In genomic region chr22:19169002-19169946, GRCh38 we compare ENCODE assay signal across 10 cellular contexts. TPM values are rescaled to one million over a fixed set of nuclear protein-coding genes. Genes with fewer than 3 reads are reported as not detected.
DNase-seq lines count a peak whose midpoint lies in the region; ATAC-seq, FAIRE-seq and TF ChIP-seq lines count a peak whose summit lies in the region.
"Had no signal": no experiment of that assay in that cellular context is flagged by ENCODE, and none has a peak within 500 bp of the region (broad histone marks: within the 10 kb centered on the region; RNA-seq: fewer than 3 reads in every experiment).

No MANE protein-coding gene starts in this region.

- no peak overlapping the region for H4K8ac ChIP-seq in neuronal stem cell (ENCODE audit: low read depth, low read length)

- POLR2A ChIA-PET in CD8-positive, alpha-beta memory T cell (lab: Charles Lee), result no interaction called here

- no peak overlapping the region for H3K4ac ChIP-seq in neuronal stem cell (ENCODE audit: low read length)

- peaks cover 34% of the 10 kb centered on the region for H3K4me1 ChIP-seq in CD8-positive, alpha-beta memory T cell (ENCODE audit: insufficient read depth, low read length)
- peaks cover 31% of the 10 kb centered on the region for H3K4me1 ChIP-seq in effector memory CD4-positive, alpha-beta T cell (ENCODE audit: control insufficient read depth, insufficient read depth, low read length, poor library complexity, severe bottlenecking)
- H3K4me1 ChIP-seq in neuronal stem cell (ENCODE audit: control insufficient read depth in 2 of 2, insufficient read depth in 1 of 2, low read depth in 1 of 2, low read length in 2 of 2), result peaks cover 14 to 18% of the 10 kb centered on the region in 2 donors
- H3K4me1 ChIP-seq: foreskin keratinocyte had no signal

- peaks cover 22% of the 10 kb centered on the region for H3K79me1 ChIP-seq in neuronal stem cell (ENCODE audit: low read depth, low read length)

- H2BK5ac ChIP-seq in neuronal stem cell (ENCODE audit: low read length), result no peak overlapping the region

- peaks cover 23 to 47% (median 25%) of the 10 kb centered on the region in 3 donors for H3K4me1 Mint-ChIP-seq in CD8-positive, alpha-beta memory T cell

- H4K91ac ChIP-seq in neuronal stem cell (ENCODE audit: low read depth, low read length, poor library complexity), result no peak overlapping the region

- H3K23ac ChIP-seq in neuronal stem cell (ENCODE audit: low read depth, low read length, poor library complexity), result peak overlapping the region; percentile 94

- no peak for ATAC-seq in GM18505 (IDR thresholded peaks at IDR 0.05; ENCODE audit: unreplicated experiment)
- ATAC-seq: foreskin keratinocyte had no signal

- no peak overlapping the region for H3K14ac ChIP-seq in neuronal stem cell (ENCODE audit: low read length)

- peaks cover 33 to 41% of the 10 kb centered on the region in 2 donors for H3K27me3 Mint-ChIP-seq in CD8-positive, alpha-beta memory T cell

- peak overlapping the region; percentile 41 to 72 (median 63) for H3K4me3 Mint-ChIP-seq in CD8-positive, alpha-beta memory T cell

- FAIRE-seq in GM19239 (lab: Jason Lieb, UNC), result no peak

- H3K27ac Mint-ChIP-seq in CD8-positive, alpha-beta memory T cell, result peak overlapping the region in 5 of 8 donors; percentile 6 to 62 (median 26)

- peaks cover 0 to 11% (median 4%) of the 10 kb centered on the region in 3 donors for H3K36me3 Mint-ChIP-seq in CD8-positive, alpha-beta memory T cell

- peak overlapping the region; percentile 60 for H3K18ac ChIP-seq in neuronal stem cell (ENCODE audit: low read length)

- peak overlapping the region; percentile 9 for H3K9ac ChIP-seq in neuronal stem cell (ENCODE audit: low read depth, low read length, poor library complexity)

- H3K27me3 ChIP-seq in CD8-positive, alpha-beta memory T cell (ENCODE audit: insufficient read depth, low read length, poor library complexity, severe bottlenecking), result peaks cover 26% of the 10 kb centered on the region
- H3K27me3 ChIP-seq in effector memory CD4-positive, alpha-beta T cell (replicated peaks; ENCODE audit: control insufficient read depth, insufficient read depth, low read length, poor library complexity, severe bottlenecking), result peaks cover 33% of the 10 kb centered on the region
- peaks cover 7 to 46% (median 45%) of the 10 kb centered on the region in 3 experiments for H3K27me3 ChIP-seq in neuronal stem cell (ENCODE audit: control insufficient read depth in 3 of 3, insufficient read depth in 3 of 3, low read depth in 1 of 3, low read length in 3 of 3)

- H3K9me3 ChIP-seq in CD8-positive, alpha-beta memory T cell (ENCODE audit: low read length), result no peaks in the 10 kb centered on the region
- no peaks in the 10 kb centered on the region for H3K9me3 ChIP-seq in effector memory CD4-positive, alpha-beta T cell (ENCODE audit: control insufficient read depth, low read length)
- H3K9me3 ChIP-seq in neuronal stem cell (replicated peaks in 1 of 2; ENCODE audit: control insufficient read depth in 2 of 2, insufficient read depth in 1 of 2, low read depth in 1 of 2, low read length in 2 of 2), result peaks cover 0 to 2% of the 10 kb centered on the region in 2 donors

- H2BK12ac ChIP-seq in neuronal stem cell (ENCODE audit: low read length), result no peak overlapping the region

- no peak overlapping the region for H2AK5ac ChIP-seq in neuronal stem cell (ENCODE audit: low read depth, low read length)

- peak overlapping the region; percentile 88 for H2AFZ ChIP-seq in neuronal stem cell (ENCODE audit: low read length)

- no CpG with 5 or more reads among the region's 58 CpGs for WGBS in neuronal stem cell (ENCODE audit: extremely low coverage in 2 of 2, insufficient read length in 2 of 2, insufficient replicate concordance in 1 of 2), 2 donors

- no peak for TF ChIP-seq POLR2A in GM18505 (IDR thresholded peaks at IDR 0.05; ENCODE audit: borderline replicate concordance, extremely low read depth, insufficient read depth, insufficient read length)

- H3K4me3 ChIP-seq in CD8-positive, alpha-beta memory T cell (ENCODE audit: low read length), result peak overlapping the region; percentile 25
- H3K4me3 ChIP-seq in effector memory CD4-positive, alpha-beta T cell (ENCODE audit: insufficient read depth, low read depth, low read length, poor library complexity, severe bottlenecking), result peak overlapping the region; percentile 25
- no peak overlapping the region for H3K4me3 ChIP-seq in neuronal stem cell (ENCODE audit: low read length in 2 of 2)

- no peak for DNase-seq in CD8-positive, alpha-beta memory T cell
- DNase-seq in NCI-H524 (lab: John Stamatoyannopoulos, UW), result peak; percentile 66 to 76
- DNase-seq in effector memory CD4-positive, alpha-beta T cell, result no peak
- peak; percentile 58 for DNase-seq in neuronal stem cell (ENCODE audit: low spot score)
- DNase-seq in A172 (ENCODE audit: low spot score), result no peak
- DNase-seq in NCI-H526 treated with DMSO at 0.1 percent for 48 hours (lab: John Stamatoyannopoulos, UW), result no peak
- no peak for DNase-seq in GM19239 (ENCODE audit: insufficient read length, low spot score)
- DNase-seq: foreskin keratinocyte, NCI-H1694 had no signal

- CTCF ChIA-PET in CD8-positive, alpha-beta memory T cell (lab: Charles Lee), result no interaction called here

- peak overlapping the region; percentile 32 for H3K4me2 ChIP-seq in neuronal stem cell (ENCODE audit: insufficient read depth, low read length, poor library complexity, severe bottlenecking)

- H3K9me3 Mint-ChIP-seq in CD8-positive, alpha-beta memory T cell, result peaks cover 0 to 5% (median 0%) of the 10 kb centered on the region in 5 donors

- H2BK120ac ChIP-seq in neuronal stem cell (ENCODE audit: low read depth, low read length), result no peak overlapping the region

- no peak overlapping the region for H3K27ac ChIP-seq in CD8-positive, alpha-beta memory T cell (ENCODE audit: low read depth, low read length)
- no peak overlapping the region for H3K27ac ChIP-seq in effector memory CD4-positive, alpha-beta T cell (ENCODE audit: insufficient read depth, low read length, poor library complexity, severe bottlenecking)
- H3K27ac ChIP-seq in neuronal stem cell (replicated peaks; ENCODE audit: low read length), result no peak overlapping the region
- H3K27ac ChIP-seq: foreskin keratinocyte had no signal

- H2BK15ac ChIP-seq in neuronal stem cell (ENCODE audit: low read length), result no peak overlapping the region

- H3K36me3 ChIP-seq in CD8-positive, alpha-beta memory T cell (ENCODE audit: insufficient read depth, low read length), result peaks cover 5% of the 10 kb centered on the region
- no peaks in the 10 kb centered on the region for H3K36me3 ChIP-seq in effector memory CD4-positive, alpha-beta T cell (ENCODE audit: control insufficient read depth, insufficient read depth, low read length)
- H3K36me3 ChIP-seq in neuronal stem cell (replicated peaks in 1 of 2; ENCODE audit: control insufficient read depth in 2 of 2, insufficient read depth in 2 of 2, low read length in 2 of 2), result peaks cover 1 to 8% of the 10 kb centered on the region in 2 donors

RNA-seq across cellular contexts. Expression of gene SLC25A1, which starts 9.3 kb away (rescaled TPM):
- total RNA-seq in CD8-positive, alpha-beta memory T cell, result 10 to 100 TPM; 42.4 to 44.7 TPM
- polyA plus RNA-seq in CD8-positive, alpha-beta memory T cell, result 69.9 TPM
- 75.2 TPM for polyA plus RNA-seq in neuronal stem cell (2013, experiment 1 of 2)
- polyA plus RNA-seq in neuronal stem cell (2013, experiment 2 of 2), result 71.9 TPM
- total RNA-seq in A172 (2014; rRNA removed; shearing (Covaris generic)), result 62.6 and 83.8 TPM in 2 replicates

RNA-seq across cellular contexts. Expression of gene GSC2, which starts 19.2 kb away (rescaled TPM):
- not detected for total RNA-seq in CD8-positive, alpha-beta memory T cell
- polyA plus RNA-seq in CD8-positive, alpha-beta memory T cell, result not detected
- not detected for polyA plus RNA-seq in neuronal stem cell (2013, experiment 1 of 2)
- polyA plus RNA-seq in neuronal stem cell (2013, experiment 2 of 2), result not detected
- not detected in 2 replicates for total RNA-seq in A172 (2014; rRNA removed; shearing (Covaris generic))
- total RNA-seq: foreskin keratinocyte had no signal
- polyA plus RNA-seq: foreskin keratinocyte had no signal

RNA-seq across cellular contexts. Expression of gene ESS2, which starts 24.8 kb away (rescaled TPM):
- total RNA-seq in CD8-positive, alpha-beta memory T cell, result 10 to 100 TPM; 18.7 to 19.6 TPM
- polyA plus RNA-seq in CD8-positive, alpha-beta memory T cell, result 9.3 TPM
- 9.2 TPM for polyA plus RNA-seq in neuronal stem cell (2013, experiment 1 of 2)
- 9.2 TPM for polyA plus RNA-seq in neuronal stem cell (2013, experiment 2 of 2)
- 12.0 and 12.8 TPM in 2 replicates for total RNA-seq in A172 (2014; rRNA removed; shearing (Covaris generic))

RNA-seq across cellular contexts. Expression of gene TSSK2, which starts 38.2 kb away (rescaled TPM):
- total RNA-seq in CD8-positive, alpha-beta memory T cell, result not detected
- not detected for polyA plus RNA-seq in CD8-positive, alpha-beta memory T cell
- not detected for polyA plus RNA-seq in neuronal stem cell (2013, experiment 1 of 2)
- polyA plus RNA-seq in neuronal stem cell (2013, experiment 2 of 2), result not detected
- not detected in 2 replicates for total RNA-seq in A172 (2014; rRNA removed; shearing (Covaris generic))
- total RNA-seq: foreskin keratinocyte had no signal
- polyA plus RNA-seq: foreskin keratinocyte had no signal

RNA-seq across cellular contexts. Expression of gene DGCR2, which starts 47.1 kb away (rescaled TPM):
- 10 to 100 TPM; 26.9 to 28.4 TPM for total RNA-seq in CD8-positive, alpha-beta memory T cell
- 51.7 TPM for polyA plus RNA-seq in CD8-positive, alpha-beta memory T cell
- 31.2 TPM for polyA plus RNA-seq in neuronal stem cell (2013, experiment 1 of 2)
- 31.1 TPM for polyA plus RNA-seq in neuronal stem cell (2013, experiment 2 of 2)
- 15.6 and 22.8 TPM in 2 replicates for total RNA-seq in A172 (2014; rRNA removed; shearing (Covaris generic))

Comparison
In these comparisons a context has a peak if more than half of its experiments do, and no peak if none do; other contexts are left out.
1. DNase-seq: peak in NCI-H524 (2 of 2) and neuronal stem cell (single experiment); none in CD8-positive, alpha-beta memory T cell (0 of 5), effector memory CD4-positive, alpha-beta T cell (0 of 3), A172 (single experiment), NCI-H526 treated with DMSO at 0.1 percent for 48 hours (single experiment) and GM19239 (single experiment).
2. H3K4me3 ChIP-seq: peak in CD8-positive, alpha-beta memory T cell (single experiment) and effector memory CD4-positive, alpha-beta T cell (single experiment); none in neuronal stem cell (0 of 2).